Comparison of ENCODE assay signal across 21 cellular contexts in the genomic region with DNA sequence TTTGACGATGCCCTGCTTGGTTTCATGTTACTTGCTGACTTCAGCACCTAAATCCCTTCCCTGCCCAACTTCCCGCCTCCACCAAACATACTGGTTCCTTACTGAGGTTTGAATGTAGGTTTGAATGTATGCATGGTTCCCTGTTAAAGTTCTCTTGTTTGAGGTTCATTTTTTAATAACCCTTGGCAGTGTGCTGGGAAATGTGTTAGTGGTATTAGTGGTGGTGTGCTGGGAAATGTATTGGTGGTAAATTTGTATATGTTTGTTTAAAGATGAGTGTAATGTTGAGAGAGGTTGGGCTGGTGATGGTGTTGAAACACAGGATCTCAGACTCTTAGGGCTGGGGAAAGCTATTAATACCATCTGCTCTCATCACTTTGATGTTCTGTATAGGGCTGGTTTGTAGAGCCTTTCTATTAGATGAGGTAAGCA.
A peak's percentile ranks its signal among the peaks of the same experiment; 100 is the strongest.
DNase-seq lines count a peak whose midpoint lies in the region; ATAC-seq and TF ChIP-seq lines count a peak whose summit lies in the region.
"Had no signal": no experiment of that assay in that cellular context is flagged by ENCODE, and none has a peak within 500 bp of the region (broad histone marks: within the 10 kb centered on the region; RNA-seq: fewer than 3 reads in every experiment).

No MANE protein-coding gene starts in this region.

- intact Hi-C loops in IMR-90 (cut with micrococcal nuclease): no loop called here

- peaks cover 4% of the 10 kb centered on the region; the same call in 1 of the 2 replicates for H3K9me1 ChIP-seq in IMR-90 (ENCODE audit: insufficient read depth, low read length)

- H3K9ac ChIP-seq in IMR-90 (ENCODE audit: low read depth, low read length) (no peak overlapping the region), neural progenitor cell (no peak overlapping the region)

- H3K4me1 ChIP-seq in IMR-90 (ENCODE audit: control insufficient read depth, insufficient read depth, low read length) (peaks cover 8% of the 10 kb centered on the region), neural progenitor cell (peaks cover 64% of the 10 kb centered on the region)
- H3K4me1 ChIP-seq: Peyer's patch, uterus had no signal

- peak; percentile 77 for ATAC-seq in IMR-90 (ENCODE audit: low read depth)
- ATAC-seq: activated CD4-positive, CD25-positive, alpha-beta regulatory T cell treated with anti-CD3 and anti-CD28 coated beads, Interleukin-2, amount 50 U/mL, for 24 hours; mucosa of descending colon; stimulated activated naive CD8-positive, alpha-beta T cell treated with anti-CD3 and anti-CD28 coated beads, Interleukin-15, amount 100 ng/mL, for 72 hours; T-cell had no signal

- H2AK9ac ChIP-seq in IMR-90 (replicated peaks; ENCODE audit: low read depth, low read length, poor library complexity): no peak overlapping the region

- H3K79me2 ChIP-seq in neural progenitor cell (ENCODE audit: low read depth): peaks cover 91% of the 10 kb centered on the region

- no peak overlapping the region for H3K27ac ChIP-seq in IMR-90 (ENCODE audit: insufficient read depth, low read length)
- no peak overlapping the region for H3K27ac ChIP-seq in neural progenitor cell
- H3K27ac ChIP-seq: Peyer's patch, uterus had no signal

- no peak overlapping the region for H3K4ac ChIP-seq in IMR-90 (ENCODE audit: low read depth, low read length)

- H3K4me1 Mint-ChIP-seq in neural progenitor cell: peaks cover 16% of the 10 kb centered on the region
- H3K4me1 Mint-ChIP-seq: CD4-positive, CD25-positive, alpha-beta regulatory T cell; stimulated activated naive CD8-positive, alpha-beta T cell treated with anti-CD3 and anti-CD28 coated beads, Interleukin-15, amount 100 ng/mL, for 72 hours; T-cell had no signal

- dilution Hi-C loops in IMR-90 (cut with HindIII; ENCODE audit: low sequenced_read_pairs, unreplicated experiment): no loop called here

- H2AK5ac ChIP-seq in IMR-90 (ENCODE audit: low read depth, low read length): no peak overlapping the region

- no peaks in the 10 kb centered on the region for H3K36me3 ChIP-seq in IMR-90 (ENCODE audit: control insufficient read depth, insufficient read depth, low read length)
- no peaks in the 10 kb centered on the region for H3K36me3 ChIP-seq in neural progenitor cell
- H3K36me3 ChIP-seq: Peyer's patch, uterus had no signal

- no TSS peak for BruUV-seq in IMR-90 (replicated peaks; lab: Mats Ljungman, UMichigan)

- H3K56ac ChIP-seq in IMR-90 (ENCODE audit: extremely low read depth, insufficient read depth, low read length): no peak overlapping the region

- no peaks in the 10 kb centered on the region for H3K36me3 Mint-ChIP-seq in neural progenitor cell
- H3K36me3 Mint-ChIP-seq: CD4-positive, CD25-positive, alpha-beta regulatory T cell; T-cell had no signal

- no peak overlapping the region for H2BK15ac ChIP-seq in IMR-90 (ENCODE audit: low read depth, low read length)

- peaks cover 2% of the 10 kb centered on the region for H3K27me3 Mint-ChIP-seq in neural progenitor cell (ENCODE audit: insufficient read depth, low read depth)
- H3K27me3 Mint-ChIP-seq: CD4-positive, CD25-positive, alpha-beta regulatory T cell had no signal

- no peak overlapping the region for H2BK5ac ChIP-seq in IMR-90 (ENCODE audit: low read depth, low read length, poor library complexity, severe bottlenecking)

- no peak for TF ChIP-seq RAD21 in IMR-90 (IDR thresholded peaks at IDR 0.05; ENCODE audit: low read length)

- POLR2A ChIA-PET in IMR-90 (lab: Charles Lee; ENCODE audit: unreplicated experiment): no interaction called here

- H3K79me1 ChIP-seq in IMR-90 (ENCODE audit: low read depth in 1 of 2, low read length in 2 of 2): peaks cover 21 to 33% of the 10 kb centered on the region in 2 experiments

- H3K9me3 ChIP-seq in IMR-90 (ENCODE audit: control insufficient read depth, insufficient read depth, low read length) (no peaks in the 10 kb centered on the region), neural progenitor cell (ENCODE audit: low read depth) (no peaks in the 10 kb centered on the region)
- H3K9me3 ChIP-seq: mucosa of descending colon, Peyer's patch, uterus had no signal

- no peak overlapping the region for H3K4me3 Mint-ChIP-seq in neural progenitor cell
- H3K4me3 Mint-ChIP-seq: CD4-positive, CD25-positive, alpha-beta regulatory T cell; stimulated activated naive CD8-positive, alpha-beta T cell treated with anti-CD3 and anti-CD28 coated beads, Interleukin-15, amount 100 ng/mL, for 72 hours; T-cell had no signal

- H3K4me3 ChIP-seq in IMR-90 (ENCODE audit: insufficient read depth, low read depth, low read length) (no peak overlapping the region), neural progenitor cell (no peak overlapping the region)
- H3K4me3 ChIP-seq: mucosa of descending colon, Peyer's patch, uterus had no signal

- no peaks in the 10 kb centered on the region for H3K9me3 Mint-ChIP-seq in neural progenitor cell
- H3K9me3 Mint-ChIP-seq: stimulated activated naive CD8-positive, alpha-beta T cell treated with anti-CD3 and anti-CD28 coated beads, Interleukin-15, amount 100 ng/mL, for 72 hours had no signal

- DNase-seq in EH (ENCODE audit: low read depth) (peak; percentile 62), IMR-90 (peak; percentile 72), fibroblast of gingiva (ENCODE audit: low read depth) (peak; percentile 80), neural progenitor cell (ENCODE audit: low spot score) (no peak), LoVo (ENCODE audit: low spot score) (no peak), CD1c-positive myeloid dendritic cell (ENCODE audit: extremely low spot score) (no peak)
- no peak for DNase-seq in stimulated activated naive CD4-positive, alpha-beta T cell treated with Interleukin-2 at 50 U/mL for 16 hours (lab: John Stamatoyannopoulos, UW)
- DNase-seq in activated T-cell treated with anti-CD3 and anti-CD28 coated beads, Interleukin-2, amount 50 U/mL, for 1 hour: no peak
- DNase-seq: activated gamma-delta T cell treated with Interleukin-2 at 50 U/mL for 16 hours; caudate nucleus; CD4-positive, CD25-positive, alpha-beta regulatory T cell; effector CD8-positive, alpha-beta T cell; mucosa of descending colon; NCI-H2081; NCI-H82; Peyer's patch; stimulated activated CD4-positive, alpha-beta T cell treated with anti-CD3 and anti-CD28 coated beads, Interleukin-12 subunit alpha, Interleukin-12 subunit beta, amount 100 ng/mL, for 4 hours; stimulated activated naive CD8-positive, alpha-beta T cell treated with anti-CD3 and anti-CD28 coated beads, Interleukin-15, amount 100 ng/mL, for 72 hours; T-cell; uterus had no signal

- CTCF ChIA-PET in IMR-90 (lab: Yijun Ruan, JAX): no interaction called here

- no peak overlapping the region for H3K14ac ChIP-seq in IMR-90 (replicated peaks; ENCODE audit: low read depth, low read length)

- H4K20me1 ChIP-seq in IMR-90 (ENCODE audit: insufficient read depth, low read length) (peaks cover 3% of the 10 kb centered on the region; the same call in 1 of the 2 replicates), neural progenitor cell (ENCODE audit: low read depth) (peaks cover 10% of the 10 kb centered on the region)

- H3K27ac Mint-ChIP-seq in neural progenitor cell: no peak overlapping the region
- H3K27ac Mint-ChIP-seq: CD4-positive, CD25-positive, alpha-beta regulatory T cell; stimulated activated naive CD8-positive, alpha-beta T cell treated with anti-CD3 and anti-CD28 coated beads, Interleukin-15, amount 100 ng/mL, for 72 hours; T-cell had no signal

- no peak overlapping the region for H2BK20ac ChIP-seq in IMR-90 (ENCODE audit: low read depth, low read length)

- H3F3A ChIP-seq in neural progenitor cell (ENCODE audit: low read depth): peaks cover 4% of the 10 kb centered on the region

- in situ Hi-C loops in IMR-90 (cut with MboI; ENCODE audit: low sequenced_read_pairs): no loop called here

- no peak for TF ChIP-seq POLR2A in IMR-90 (IDR thresholded peaks at IDR 0.05; ENCODE audit: low read depth, low read length)

- H4K5ac ChIP-seq in IMR-90 (ENCODE audit: low read depth, low read length): no peak overlapping the region

- H2AFZ ChIP-seq in IMR-90 (replicated peaks; ENCODE audit: low read length, poor library complexity): no peak overlapping the region
- H2AFZ ChIP-seq in neural progenitor cell (replicated peaks): no peak overlapping the region

- H3K4me2 ChIP-seq in IMR-90 (ENCODE audit: low read depth, low read length) (peak overlapping the region; percentile 10; the same call in 1 of the 2 replicates), neural progenitor cell (peak overlapping the region; percentile 8)

- H4K91ac ChIP-seq in IMR-90 (ENCODE audit: insufficient read depth, low read depth, low read length): no peak overlapping the region

- no peak for TF ChIP-seq CTCF in IMR-90 (conservative IDR thresholded peaks at IDR 0.05; ENCODE audit: low read depth, low read length)
- TF ChIP-seq CTCF in neural progenitor cell (IDR thresholded peaks at IDR 0.05): no peak

- no peak overlapping the region for H2BK120ac ChIP-seq in IMR-90 (ENCODE audit: low read depth, low read length)

- H3K27me3 ChIP-seq in IMR-90 (ENCODE audit: control insufficient read depth, insufficient read depth, low read length): no peaks in the 10 kb centered on the region
- H3K27me3 ChIP-seq in neural progenitor cell: no peaks in the 10 kb centered on the region
- H3K27me3 ChIP-seq: Peyer's patch, uterus had no signal

- no peak overlapping the region for H3K18ac ChIP-seq in IMR-90 (ENCODE audit: low read depth, low read length)

- H4K8ac ChIP-seq in IMR-90 (ENCODE audit: low read depth in 2 of 2, low read length in 2 of 2): no peak overlapping the region

- H3K23ac ChIP-seq in IMR-90 (ENCODE audit: low read depth, low read length): no peak overlapping the region

- no CpG with 5 or more reads among the region's 2 CpGs for WGBS in IMR-90 (ENCODE audit: extremely low coverage in 2 of 2, insufficient read length in 1 of 2), 2 experiments

TF ChIP-seq in IMR-90, 13 proteins besides CTCF, POLR2A, EP300 and RAD21 (continues in another document):
- TF ChIP-seq MAFK (IDR thresholded peaks at IDR 0.05; ENCODE audit: low read depth, low read length): no peak
- no peak for TF ChIP-seq CHD1 (IDR thresholded peaks at IDR 0.05; ENCODE audit: low read depth, low read length)
- no peak for TF ChIP-seq SMC3 (IDR thresholded peaks at IDR 0.05; ENCODE audit: low read depth, low read length)
- TF ChIP-seq NFE2L2 (IDR thresholded peaks at IDR 0.05; ENCODE audit: low read depth, low read length): no peak
- no peak for TF ChIP-seq FOS (IDR thresholded peaks at IDR 0.05; ENCODE audit: low read depth, low read length)
- no peak for TF ChIP-seq MAZ (IDR thresholded peaks at IDR 0.05; ENCODE audit: borderline replicate concordance, low read depth, low read length)
- 0 out of 2 replicates have a peak, but pooled peaks have one; percentile 28 for TF ChIP-seq CEBPB (IDR thresholded peaks at IDR 0.05; ENCODE audit: low read depth, low read length)

Comparison
In these comparisons a context has a peak if more than half of its experiments do, and no peak if none do; other contexts are left out.
1. DNase-seq: peak in EH (single experiment), IMR-90 (single experiment) and fibroblast of gingiva (single experiment); none in neural progenitor cell (single experiment), stimulated activated naive CD4-positive, alpha-beta T cell treated with Interleukin-2 at 50 U/mL for 16 hours (single experiment), activated T-cell treated with anti-CD3 and anti-CD28 coated beads, Interleukin-2, amount 50 U/mL, for 1 hour (single experiment), LoVo (single experiment) and CD1c-positive myeloid dendritic cell (single experiment).